ENCODE assay signal across 8 cellular contexts in genomic region chr17:30644713-30645112, GRCh38.
A peak's percentile ranks its signal among the peaks of the same experiment; 100 is the strongest.
DNase-seq lines count a peak whose midpoint lies in the region; ATAC-seq, FAIRE-seq and TF ChIP-seq lines count a peak whose summit lies in the region.
"Not testable (repeated sequence)": the region's sequence is repeated elsewhere in the genome, so short reads cannot be mapped to it uniquely, and the experiment has no call there.

No MANE protein-coding gene starts in this region.

- dilution Hi-C loops in endothelial cell of umbilical vein (cut with MboI; ENCODE audit: extremely low pct_ligation_motif_present, low sequenced_read_pairs): not testable (repeated sequence)

- not testable (repeated sequence) for H3K27ac ChIP-seq in endothelial cell of umbilical vein (ENCODE audit: insufficient read depth, low read depth, low read length); thoracic aorta

- H3K4me1 Mint-ChIP-seq in activated B cell treated with CpG ODN at 0.5 μM for 24 hours, naive B cell: not testable (repeated sequence)

- BruUV-seq in endothelial cell of umbilical vein (replicated peaks; lab: Mats Ljungman, UMichigan): not testable (repeated sequence)

- not testable (repeated sequence) for TF ChIP-seq POLR2A in endothelial cell of umbilical vein (IDR thresholded peaks at IDR 0.05; ENCODE audit: low read depth, low read length)

- not testable (repeated sequence) for H3K9me3 Mint-ChIP-seq in activated B cell treated with CpG ODN at 0.5 μM for 24 hours; activated naive CD4-positive, alpha-beta T cell treated with anti-CD3 and anti-CD28 coated beads, Interleukin-2, amount 50 U/mL, for 72 hours; naive B cell

- intact Hi-C loops in activated B cell treated with CpG ODN at 0.5 μM for 24 hours (cut with micrococcal nuclease); endothelial cell of umbilical vein (cut with micrococcal nuclease): not testable (repeated sequence)

- H3K36me3 Mint-ChIP-seq in activated B cell treated with CpG ODN at 0.5 μM for 24 hours (ENCODE audit: low read depth); activated naive CD4-positive, alpha-beta T cell treated with anti-CD3 and anti-CD28 coated beads, Interleukin-2, amount 50 U/mL, for 72 hours; naive B cell: not testable (repeated sequence)

- not testable (repeated sequence) for H3K36me3 ChIP-seq in BE2C; endothelial cell of umbilical vein (ENCODE audit: control insufficient read depth in 2 of 2, extremely low read depth in 1 of 2, insufficient read depth in 2 of 2, low read length in 2 of 2); thoracic aorta

- peak; percentile 52 for ATAC-seq in GM19035 (IDR thresholded peaks at IDR 0.05; ENCODE audit: unreplicated experiment)
- peak; percentile 55 for ATAC-seq in HG03280 (IDR thresholded peaks at IDR 0.05; ENCODE audit: unreplicated experiment)
- ATAC-seq in activated B cell treated with CpG ODN at 0.5 μM for 24 hours (ENCODE audit: low read depth): peak; percentile 77
- ATAC-seq in activated naive CD4-positive, alpha-beta T cell treated with anti-CD3 and anti-CD28 coated beads, Interleukin-2, amount 50 U/mL, for 72 hours: peak; percentile 83 to 89
- ATAC-seq in naive B cell (ENCODE audit: low read depth in 2 of 2): peak; percentile 81 to 86
- ATAC-seq in thoracic aorta (ENCODE audit: insufficient number of reproducible peaks, low FRiP score, low read depth): peak; percentile 27

- POLR2A ChIA-PET in activated B cell treated with CpG ODN at 0.5 μM for 24 hours (lab: Charles Lee): not testable (repeated sequence)
- POLR2A ChIA-PET in endothelial cell of umbilical vein (lab: Charles Lee): interaction anchor here (0.6 kb wide), 1 partner anchor 58 kb away, joined by 10 read pairs; no protein-coding TSS in a partner anchor

- H3K9ac ChIP-seq in endothelial cell of umbilical vein (replicated peaks; ENCODE audit: extremely low read depth, insufficient read depth, low read length): not testable (repeated sequence)

- not testable (repeated sequence) for H3K4me3 ChIP-seq in BE2C (ENCODE audit: low read depth, low read length); endothelial cell of umbilical vein (replicated peaks in 1 of 3; ENCODE audit: insufficient read depth in 1 of 3, low read depth in 1 of 3, low read length in 3 of 3); thoracic aorta

- peak; percentile 77 for FAIRE-seq in endothelial cell of umbilical vein (lab: Jason Lieb, UNC)

- H3K4me3 Mint-ChIP-seq in activated B cell treated with CpG ODN at 0.5 μM for 24 hours, naive B cell: not testable (repeated sequence)

- not testable (repeated sequence) for H3K9me3 ChIP-seq in BE2C; endothelial cell of umbilical vein (replicated peaks; ENCODE audit: control insufficient read depth, insufficient read depth, low read length); thoracic aorta

- H4K20me1 ChIP-seq in endothelial cell of umbilical vein (replicated peaks; ENCODE audit: control insufficient read depth, extremely low read depth, insufficient read depth, low read length): not testable (repeated sequence)

- not testable (repeated sequence) for H3K9me1 ChIP-seq in endothelial cell of umbilical vein (replicated peaks; ENCODE audit: control insufficient read depth, extremely low read depth, insufficient read depth, low read length)

- H3K4me2 ChIP-seq in endothelial cell of umbilical vein (ENCODE audit: insufficient read depth, low read length): not testable (repeated sequence)

- H3K27ac Mint-ChIP-seq in activated B cell treated with CpG ODN at 0.5 μM for 24 hours; activated naive CD4-positive, alpha-beta T cell treated with anti-CD3 and anti-CD28 coated beads, Interleukin-2, amount 50 U/mL, for 72 hours; naive B cell: not testable (repeated sequence)

- DNase-seq in BE2C: peak; percentile 53
- DNase-seq in activated B cell treated with CpG ODN at 0.5 μM for 24 hours; activated naive CD4-positive, alpha-beta T cell treated with anti-CD3 and anti-CD28 coated beads, Interleukin-2, amount 50 U/mL, for 72 hours (ENCODE audit: low spot score in 2 of 2); endothelial cell of umbilical vein (ENCODE audit: low read depth, low spot score); naive B cell; thoracic aorta (ENCODE audit: low spot score): not testable (repeated sequence)

- not testable (repeated sequence) for H2AFZ ChIP-seq in endothelial cell of umbilical vein (ENCODE audit: low read depth, low read length)

- TF ChIP-seq CTCF in BE2C (IDR thresholded peaks at IDR 0.05; ENCODE audit: low read depth, low read length); activated B cell treated with CpG ODN at 0.5 μM for 24 hours (IDR thresholded peaks at IDR 0.05); endothelial cell of umbilical vein (IDR thresholded peaks at IDR 0.05; ENCODE audit: extremely low read depth in 1 of 2, insufficient read depth in 1 of 2, low read depth in 1 of 2, low read length in 2 of 2); thoracic aorta (IDR thresholded peaks at IDR 0.05): not testable (repeated sequence)

- not testable (repeated sequence) for H3K79me2 ChIP-seq in endothelial cell of umbilical vein (ENCODE audit: control insufficient read depth, insufficient read depth, low read length)

- H3K27me3 Mint-ChIP-seq in activated B cell treated with CpG ODN at 0.5 μM for 24 hours, naive B cell: not testable (repeated sequence)

- CTCF ChIA-PET in activated B cell treated with CpG ODN at 0.5 μM for 24 hours (lab: Charles Lee); endothelial cell of umbilical vein (lab: Charles Lee): not testable (repeated sequence)

- H3K27me3 ChIP-seq in BE2C; endothelial cell of umbilical vein (ENCODE audit: control insufficient read depth in 2 of 2, insufficient read depth in 2 of 2, low read length in 2 of 2); thoracic aorta (replicated peaks; ENCODE audit: insufficient read depth): not testable (repeated sequence)

- H3K4me1 ChIP-seq in BE2C; endothelial cell of umbilical vein (ENCODE audit: control insufficient read depth, extremely low read depth, insufficient read depth, low read length); thoracic aorta (ENCODE audit: control insufficient read depth in 1 of 2, low read depth in 2 of 2): not testable (repeated sequence)

Comparison
In these comparisons a context has a peak if more than half of its experiments do, and no peak if none do; other contexts are left out.
1. ATAC-seq: peak in every context shown above with its lines; median percentile 86 in activated naive CD4-positive, alpha-beta T cell treated with anti-CD3 and anti-CD28 coated beads, Interleukin-2, amount 50 U/mL, for 72 hours; 84 in naive B cell; 77 in activated B cell treated with CpG ODN at 0.5 μM for 24 hours; 55 in HG03280; 52 in GM19035; 27 in thoracic aorta.